Comparison of ENCODE assay signal across 14 cellular contexts in the genomic region with DNA sequence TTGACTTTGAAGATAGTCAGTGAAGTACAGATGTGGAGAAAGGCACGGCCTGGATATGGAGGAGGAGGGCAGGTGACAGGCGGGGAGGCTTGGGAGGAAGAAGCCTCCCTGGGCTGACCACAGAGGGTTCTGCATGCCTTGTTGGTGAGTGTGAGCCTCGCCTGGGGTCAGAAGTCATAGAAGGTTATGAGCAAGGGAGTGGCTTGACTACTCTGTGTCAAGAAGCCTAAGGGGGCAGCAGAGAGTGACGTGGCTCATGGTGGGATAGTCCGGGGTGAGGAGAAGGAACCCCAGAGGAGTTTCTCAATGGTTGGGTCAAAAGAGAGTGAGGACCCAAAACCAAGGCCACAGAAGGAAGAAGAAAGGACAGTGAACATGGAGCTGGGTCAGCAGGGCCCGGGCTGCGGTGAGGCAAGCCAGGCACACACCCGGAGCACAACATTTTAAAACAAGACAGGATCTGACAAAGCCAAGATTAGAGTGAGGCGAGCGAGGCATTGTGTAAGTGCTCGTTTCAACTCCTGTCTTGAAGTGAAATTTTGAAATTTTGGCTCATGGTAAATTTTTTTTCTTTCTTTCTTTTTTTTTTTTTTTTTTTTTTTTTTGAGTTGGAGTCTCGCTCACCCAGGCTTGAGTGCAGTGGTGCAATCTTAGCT. TPM values are rescaled to one million over a fixed set of nuclear protein-coding genes. Genes with fewer than 3 reads are reported as not detected.
DNase-seq lines count a peak whose midpoint lies in the region; ATAC-seq, FAIRE-seq and TF ChIP-seq lines count a peak whose summit lies in the region.
"Had no signal": no experiment of that assay in that cellular context is flagged by ENCODE, and none has a peak within 500 bp of the region (broad histone marks: within the 10 kb centered on the region; RNA-seq: fewer than 3 reads in every experiment).

No MANE protein-coding gene starts in this region.

- no peak overlapping the region for H2BK120ac ChIP-seq in H9 (ENCODE audit: low read depth, low read length, poor library complexity, severe bottlenecking)

- H3K4me1 ChIP-seq in A549 (peaks cover 27% of the 10 kb centered on the region), H9 (ENCODE audit: insufficient read depth, low read length) (peaks cover 9% of the 10 kb centered on the region; the same call in 1 of the 2 replicates), hepatocyte (ENCODE audit: insufficient read depth) (peaks cover 17% of the 10 kb centered on the region), HAP-1 (no peaks in the 10 kb centered on the region), body of pancreas (peaks cover 18% of the 10 kb centered on the region)
- H3K4me1 ChIP-seq: left ventricle myocardium inferior had no signal

- H3K27me3 ChIP-seq in H9 (ENCODE audit: insufficient read depth, low read length) = no peaks in the 10 kb centered on the region
- no peaks in the 10 kb centered on the region for H3K27me3 ChIP-seq in hepatocyte
- no peaks in the 10 kb centered on the region; the same call in 1 of the 2 replicates for H3K27me3 ChIP-seq in HAP-1 (ENCODE audit: low read depth)
- H3K27me3 ChIP-seq in body of pancreas = no peaks in the 10 kb centered on the region

- 38% methylated on average over 12 of the region's 12 CpGs for WGBS in A549 (ENCODE audit: missing lambda C conversion rate)
- no CpG with 5 or more reads among the region's 12 CpGs for WGBS in H9 (ENCODE audit: extremely low coverage, insufficient read length, low lambda C conversion rate)
- 72% methylated on average over 12 of the region's 12 CpGs for WGBS in hepatocyte (ENCODE audit: low lambda C conversion rate, missing lambda C conversion rate)
- 66 to 78% methylated on average over 12 of the region's 12 CpGs for WGBS in body of pancreas, 2 donors

- H3K23ac ChIP-seq in H9 (ENCODE audit: insufficient read length, low read depth, low read length) = no peak overlapping the region

- no peak overlapping the region for H2AFZ ChIP-seq in H9 (ENCODE audit: low read length)
- H2AFZ ChIP-seq in hepatocyte = no peak overlapping the region

- TF ChIP-seq POLR2A in A549 (IDR thresholded peaks at IDR 0.05; ENCODE audit: low read length) (no peak), body of pancreas (IDR thresholded peaks at IDR 0.05) (no peak)

- peak overlapping the region; percentile 20 for H3K9ac ChIP-seq in H9 (ENCODE audit: extremely low read depth, insufficient read length, low read length)

- CTCF ChIA-PET in A549 (lab: Yijun Ruan, JAX) = interaction anchor here (0.6 kb wide), 1 partner anchor 33 kb away, joined by 4 read pairs; no protein-coding TSS in a partner anchor
- CTCF ChIA-PET in RWPE1 (lab: Yijun Ruan, JAX) = interaction anchor here (0.6 kb wide), 2 partner anchors 54 to 77 kb away, joined by 3 to 6 read pairs; no protein-coding TSS in a partner anchor

- no peak overlapping the region for H3K4me3 ChIP-seq in A549
- H3K4me3 ChIP-seq in hepatocyte = no peak overlapping the region
- no peak overlapping the region for H3K4me3 ChIP-seq in HAP-1
- H3K4me3 ChIP-seq in body of pancreas = no peak overlapping the region
- H3K4me3 ChIP-seq: left ventricle myocardium inferior, SK-N-MC had no signal

- no peak for TF ChIP-seq EP300 in A549 (IDR thresholded peaks at IDR 0.05)

- no peak overlapping the region for H3T11ph ChIP-seq in H9 (ENCODE audit: low read length)

- H3K23me2 ChIP-seq in H9 (ENCODE audit: insufficient read length, low read depth, low read length, poor library complexity, severe bottlenecking) = no peaks in the 10 kb centered on the region

- peak; percentile 41 to 69 for DNase-seq in A549 (ENCODE audit: low read depth in 1 of 2, low spot score in 1 of 2)
- peak; percentile 73 for DNase-seq in H9
- DNase-seq in RWPE1 (ENCODE audit: low spot score) = peak; percentile 64
- DNase-seq in hepatocyte (ENCODE audit: low spot score) = no peak
- DNase-seq in HAP-1 (ENCODE audit: low spot score in 2 of 2) = no peak
- no peak for DNase-seq in activated CD4-positive, alpha-beta T cell treated with anti-CD3 and anti-CD28 coated beads, Interleukin-2, amount 50 U/mL, for 4 hours
- no peak for DNase-seq in NCI-H2029 (lab: John Stamatoyannopoulos, UW)
- no peak for DNase-seq in body of pancreas
- DNase-seq: activated T-cell treated with anti-CD3 and anti-CD28 coated beads, Interleukin-2, amount 50 U/mL, for 4 hours; CD4-positive, alpha-beta memory T cell; effector CD8-positive, alpha-beta T cell; left ventricle myocardium inferior; NCI-H1092 treated with DMSO at 0.1 percent for 48 hours had no signal

- no peaks in the 10 kb centered on the region for H3K79me2 ChIP-seq in H9 (ENCODE audit: insufficient read depth, low read length)
- no peaks in the 10 kb centered on the region for H3K79me2 ChIP-seq in hepatocyte

- TF ChIP-seq RAD21 in A549 (conservative IDR thresholded peaks at IDR 0.05 in 1 of 2, IDR thresholded peaks at IDR 0.05 in 1 of 2) = no peak

- peaks cover under 1 to 6% of the 10 kb centered on the region in 2 experiments; a peak in 4 of 5 replicates for H3K9me3 Mint-ChIP-seq in H9
- H3K9me3 Mint-ChIP-seq: activated T-cell treated with anti-CD3 and anti-CD28 coated beads, Interleukin-2, amount 50 U/mL, for 4 hours had no signal

- no peak for FAIRE-seq in A549 (lab: Jason Lieb, UNC)

- H3K9me2 ChIP-seq in hepatocyte (replicated peaks; ENCODE audit: insufficient read depth) = no peaks in the 10 kb centered on the region

- H2BK12ac ChIP-seq in H9 (ENCODE audit: insufficient read length, low read depth, low read length) = peak overlapping the region; percentile 53

- POLR2A ChIA-PET in A549 (lab: Yijun Ruan, JAX) = interaction anchor here (0.6 to 0.7 kb wide), 2 partner anchors 27 to 345 kb away, joined by 3 to 8 read pairs; no protein-coding TSS in a partner anchor
- POLR2A ChIA-PET in RWPE1 (lab: Yijun Ruan, JAX; ENCODE audit: low non-redundant PET) = interaction anchor here (0.7 kb wide), 1 partner anchor 27 kb away, joined by 7 read pairs; no protein-coding TSS in a partner anchor

- H4K5ac ChIP-seq in H9 (ENCODE audit: insufficient read length, low read depth, low read length) = peak overlapping the region; percentile 82

- H3K36me3 Mint-ChIP-seq in H9 (ENCODE audit: insufficient read depth in 1 of 3, low read depth in 3 of 3) = peaks cover 0 to 1% (median 1%) of the 10 kb centered on the region in 3 experiments; a peak in 2 of 7 replicates
- H3K36me3 Mint-ChIP-seq: CD4-positive, alpha-beta memory T cell had no signal

- intact Hi-C loops in body of pancreas (cut with DNase I) = no loop called here

- H3K4me3 Mint-ChIP-seq in H9 = peak overlapping the region; percentile 20 to 43; a peak in 3 of 5 replicates
- H3K4me3 Mint-ChIP-seq: activated T-cell treated with anti-CD3 and anti-CD28 coated beads, Interleukin-2, amount 50 U/mL, for 4 hours had no signal

- H3K4me2 ChIP-seq in A549 = peak overlapping the region; percentile 9; the same call in 1 of the 3 replicates
- H3K4me2 ChIP-seq in H9 (ENCODE audit: insufficient read depth, insufficient read length, low read length) = no peak overlapping the region
- H3K4me2 ChIP-seq in hepatocyte = no peak overlapping the region

- H3K27me3 Mint-ChIP-seq in H9 (ENCODE audit: low read depth) = peaks cover 2% of the 10 kb centered on the region; the same call in 1 of the 2 replicates

- H4K20me1 ChIP-seq in H9 (ENCODE audit: control insufficient read depth, insufficient read depth, insufficient read length) (no peaks in the 10 kb centered on the region), hepatocyte (ENCODE audit: insufficient read depth, poor library complexity, severe bottlenecking) (no peaks in the 10 kb centered on the region)

- TF ChIP-seq CTCF in A549 (IDR thresholded peaks at IDR 0.05) (no peak), H9 (conservative IDR thresholded peaks at IDR 0.05) (peak; percentile 56), RWPE1 (conservative IDR thresholded peaks at IDR 0.05; ENCODE audit: low read depth) (no peak), hepatocyte (IDR thresholded peaks at IDR 0.05; ENCODE audit: poor library complexity) (no peak), body of pancreas (IDR thresholded peaks at IDR 0.05) (no peak)

- no peak overlapping the region for H2BK15ac ChIP-seq in H9 (ENCODE audit: low read depth, low read length)

- H2BK20ac ChIP-seq in H9 (ENCODE audit: low read depth, low read length, poor library complexity, severe bottlenecking) = no peak overlapping the region

- H4K91ac ChIP-seq in H9 (ENCODE audit: insufficient read length, low read depth, low read length) = peak overlapping the region; percentile 42

- H3K27ac ChIP-seq in A549 (peak overlapping the region in 1 of 2 experiments; percentile 72; a peak in 2 of 6 replicates), H9 (ENCODE audit: insufficient read length, low read depth, low read length) (no peak overlapping the region), RWPE1 (peak overlapping the region; percentile 93), hepatocyte (peak overlapping the region; percentile 40), body of pancreas (peak overlapping the region in 1 of 4 donors; percentile 85)
- H3K27ac ChIP-seq: left ventricle myocardium inferior, SK-N-MC had no signal

- no peak overlapping the region for H3K4ac ChIP-seq in H9 (ENCODE audit: low read depth, low read length)

- in situ Hi-C loops in HAP-1 (cut with MboI; ENCODE audit: low sequenced_read_pairs) = no loop called here

- H2AK5ac ChIP-seq in H9 (ENCODE audit: insufficient read length, low read length) = peak overlapping the region; percentile 33

- H3K56ac ChIP-seq in H9 (ENCODE audit: insufficient read length, low read depth, low read length) = no peak overlapping the region

- ATAC-seq in A549 = peak; percentile 55 to 82; a peak in 4 of 6 replicates
- ATAC-seq in body of pancreas = no peak
- ATAC-seq: activated T-cell treated with anti-CD3 and anti-CD28 coated beads, Interleukin-2, amount 50 U/mL, for 4 hours had no signal

- peaks cover 30 to 32% of the 10 kb centered on the region in 2 experiments for H3K4me1 Mint-ChIP-seq in H9

- H4K8ac ChIP-seq in H9 (replicated peaks; ENCODE audit: insufficient read length, low read depth, low read length) = no peak overlapping the region

- H3K79me1 ChIP-seq in H9 (ENCODE audit: insufficient read depth, low read depth, low read length, poor library complexity, severe bottlenecking) = no peaks in the 10 kb centered on the region

- peak overlapping the region; percentile 71 to 79 (median 78) for H3K27ac Mint-ChIP-seq in H9

- H3K36me3 ChIP-seq in hepatocyte (replicated peaks; ENCODE audit: insufficient read depth, low read depth) (no peaks in the 10 kb centered on the region), HAP-1 (replicated peaks) (no peaks in the 10 kb centered on the region), body of pancreas (replicated peaks in 1 of 2; ENCODE audit: insufficient read depth in 1 of 2, low read depth in 2 of 2) (no peaks in the 10 kb centered on the region)

- 0 out of 2 replicates have a peak overlapping the region, but pooled peaks have one; percentile 69 for H3K14ac ChIP-seq in H9 (ENCODE audit: insufficient read depth, low read length)

- H2BK5ac ChIP-seq in H9 (ENCODE audit: insufficient read length, low read length) = no peak overlapping the region

- H3K9me3 ChIP-seq in A549 = no peaks in the 10 kb centered on the region
- H3K9me3 ChIP-seq in H9 (ENCODE audit: control insufficient read depth, low read depth, low read length) = no peaks in the 10 kb centered on the region
- H3K9me3 ChIP-seq in hepatocyte (ENCODE audit: low read depth) = no peaks in the 10 kb centered on the region
- no peaks in the 10 kb centered on the region for H3K9me3 ChIP-seq in HAP-1
- no peaks in the 10 kb centered on the region for H3K9me3 ChIP-seq in body of pancreas
- H3K9me3 ChIP-seq: left ventricle myocardium inferior had no signal

- peak overlapping the region; percentile 83 for H3K18ac ChIP-seq in H9 (ENCODE audit: insufficient read length, low read depth, low read length)

RNA-seq across cellular contexts. Expression of a gene that starts 31.9 kb away (rescaled TPM):
- polyA plus RNA-seq in A549 (2011; rRNA removed) (4.0 and 4.5 TPM in 2 replicates), A549 (2017; fragmentation: RNase III; extraction: RNeasy Plus Mini Kit Qiagen cat#74134 plus additional on column Dnase treatment) (2.1 to 3.3 TPM (median 3.0 TPM) in 3 replicates), hepatocyte (2.5 and 4.1 TPM in 2 replicates)
- polyA plus RNA-seq in A549 (2012; cell fraction: cytosol; rRNA removed) = 4.0 and 5.2 TPM in 2 replicates
- 7.2 and 9.2 TPM in 2 replicates for polyA plus RNA-seq in A549 (2012; cell fraction: nucleus; rRNA removed)
- 3.2 and 4.7 TPM in 2 replicates for polyA minus RNA-seq in A549 (2011; rRNA and poly(A)+ RNA removed)
- total RNA-seq in H9 (2021) (6.1 and 7.1 TPM in 2 replicates), hepatocyte (3.9 and 4.3 TPM in 2 replicates), body of pancreas (10 to 100 TPM in 1 of 2 donors, 1 to 10 TPM in 1; 7.0 to 15.8 TPM)

Comparison
In these comparisons a context has a peak if more than half of its experiments do, and no peak if none do; other contexts are left out.
1. DNase-seq: peak in A549 (2 of 2), H9 (single experiment) and RWPE1 (single experiment); none in hepatocyte (single experiment), HAP-1 (0 of 2), activated CD4-positive, alpha-beta T cell treated with anti-CD3 and anti-CD28 coated beads, Interleukin-2, amount 50 U/mL, for 4 hours (0 of 2), NCI-H2029 (single experiment) and body of pancreas (0 of 4).